ENCODE assay signal across 1 cellular context in the genomic region with DNA sequence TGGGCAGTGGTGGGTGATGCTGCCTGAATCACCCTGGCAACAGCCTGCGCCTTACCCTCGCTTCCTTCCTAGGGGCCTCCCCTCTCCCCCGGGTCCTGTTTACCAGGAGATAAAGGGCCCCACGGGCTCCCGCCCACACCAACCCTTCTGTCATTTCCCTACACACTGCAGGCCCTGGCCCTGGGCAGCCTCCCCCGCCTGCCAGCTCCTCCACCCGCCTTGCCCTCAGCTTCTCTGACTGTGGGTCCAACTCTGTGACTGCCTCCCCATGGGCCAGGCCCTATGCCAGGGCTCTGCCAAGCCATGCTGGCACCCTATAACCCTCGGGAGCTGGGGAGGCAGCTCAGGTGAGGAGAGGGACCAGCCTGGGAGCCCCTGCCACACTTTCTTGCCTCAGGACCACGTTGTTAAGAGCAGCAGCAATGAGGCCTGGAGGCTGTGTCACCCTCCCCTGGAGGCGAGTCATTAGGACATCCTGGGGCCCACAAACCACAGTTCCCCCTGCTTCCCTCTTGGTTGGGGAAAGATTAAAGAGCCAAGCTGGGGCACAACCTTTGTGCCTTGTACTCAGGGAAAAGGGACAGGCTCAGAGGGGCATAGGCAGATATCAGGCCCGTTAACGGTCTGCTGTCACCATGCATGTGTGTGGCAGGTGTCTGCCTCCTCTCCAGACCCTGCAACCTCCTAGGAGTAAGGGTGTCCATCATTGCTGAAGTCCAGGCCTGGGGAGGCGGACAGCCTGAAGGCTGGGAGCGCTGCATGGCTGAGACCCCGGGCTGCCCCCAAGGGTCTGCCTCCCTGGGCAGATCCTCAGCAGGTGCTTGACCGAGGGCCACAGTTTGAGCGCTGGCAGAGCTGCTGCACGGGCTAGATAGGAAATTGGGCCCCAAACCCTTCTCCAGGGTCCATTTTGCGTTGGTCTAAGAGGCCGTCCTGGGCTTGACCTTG.
A peak's percentile ranks its signal among the peaks of the same experiment; 100 is the strongest.
TF ChIP-seq lines count a peak whose summit lies in the region.

No MANE protein-coding gene starts in this region.

TF ChIP-seq in HepG2, 621 proteins besides CTCF, POLR2A, EP300 and RAD21 (continued from another document):
- TF ChIP-seq, protein P1, sequence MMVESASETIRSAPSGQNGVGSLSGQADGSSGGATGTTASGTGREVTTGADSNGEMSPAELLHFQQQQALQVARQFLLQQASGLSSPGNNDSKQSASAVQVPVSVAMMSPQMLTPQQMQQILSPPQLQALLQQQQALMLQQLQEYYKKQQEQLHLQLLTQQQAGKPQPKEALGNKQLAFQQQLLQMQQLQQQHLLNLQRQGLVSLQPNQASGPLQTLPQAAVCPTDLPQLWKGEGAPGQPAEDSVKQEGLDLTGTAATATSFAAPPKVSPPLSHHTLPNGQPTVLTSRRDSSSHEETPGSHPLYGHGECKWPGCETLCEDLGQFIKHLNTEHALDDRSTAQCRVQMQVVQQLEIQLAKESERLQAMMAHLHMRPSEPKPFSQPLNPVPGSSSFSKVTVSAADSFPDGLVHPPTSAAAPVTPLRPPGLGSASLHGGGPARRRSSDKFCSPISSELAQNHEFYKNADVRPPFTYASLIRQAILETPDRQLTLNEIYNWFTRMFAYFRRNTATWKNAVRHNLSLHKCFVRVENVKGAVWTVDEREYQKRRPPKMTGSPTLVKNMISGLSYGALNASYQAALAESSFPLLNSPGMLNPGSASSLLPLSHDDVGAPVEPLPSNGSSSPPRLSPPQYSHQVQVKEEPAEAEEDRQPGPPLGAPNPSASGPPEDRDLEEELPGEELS (CRISPR knock-in tag; IDR thresholded peaks at IDR 0.05): peak; percentile 45; the same call in 1 of the 2 replicates
- no peak for TF ChIP-seq SP1 (IDR thresholded peaks at IDR 0.05)
- TF ChIP-seq SP1 (CRISPR knock-in tag; IDR thresholded peaks at IDR 0.05): no peak
- no peak for TF ChIP-seq ZNF24 (IDR thresholded peaks at IDR 0.05)
- TF ChIP-seq AGO1 (IDR thresholded peaks at IDR 0.05; ENCODE audit: low read depth, low read length, poor library complexity, severe bottlenecking): no peak
- TF ChIP-seq ZNF652 (CRISPR knock-in tag; IDR thresholded peaks at IDR 0.05; ENCODE audit: borderline replicate concordance, low read depth): no peak
- no peak for TF ChIP-seq ZNF276 (CRISPR knock-in tag; IDR thresholded peaks at IDR 0.05; ENCODE audit: low read depth)
- no peak for TF ChIP-seq ZNF670 (CRISPR knock-in tag; IDR thresholded peaks at IDR 0.05; ENCODE audit: borderline replicate concordance)
- TF ChIP-seq HNF4G (IDR thresholded peaks at IDR 0.05; ENCODE audit: borderline replicate concordance, low read depth, low read length): no peak; the same call in 1 of the 2 replicates
- no peak for TF ChIP-seq HNF4G (CRISPR knock-in tag; IDR thresholded peaks at IDR 0.05; ENCODE audit: borderline replicate concordance, low read depth)
- no peak for TF ChIP-seq SCMH1 (CRISPR knock-in tag; IDR thresholded peaks at IDR 0.05; ENCODE audit: borderline replicate concordance)
- TF ChIP-seq BORCS8-MEF2B (CRISPR knock-in tag; IDR thresholded peaks at IDR 0.05): no peak
- TF ChIP-seq ZNF615 (CRISPR knock-in tag; IDR thresholded peaks at IDR 0.05; ENCODE audit: borderline replicate concordance): no peak
- no peak for TF ChIP-seq ZNF326 (CRISPR knock-in tag; IDR thresholded peaks at IDR 0.05; ENCODE audit: borderline replicate concordance)
- no peak for TF ChIP-seq MXD4 (CRISPR knock-in tag; IDR thresholded peaks at IDR 0.05)
- peak; percentile 18; the same call in 1 of the 2 replicates for TF ChIP-seq RXRB (CRISPR knock-in tag; IDR thresholded peaks at IDR 0.05; ENCODE audit: borderline replicate concordance)
- no peak for TF ChIP-seq NCOA2 (CRISPR knock-in tag; IDR thresholded peaks at IDR 0.05)
- TF ChIP-seq PHF5A (CRISPR knock-in tag; IDR thresholded peaks at IDR 0.05; ENCODE audit: low read depth, unreplicated experiment): no peak
- TF ChIP-seq ZFYVE20 (CRISPR knock-in tag; IDR thresholded peaks at IDR 0.05; ENCODE audit: borderline replicate concordance, low read depth): no peak
- 0 out of 2 replicates have a peak, but pooled peaks have one; percentile 40 for TF ChIP-seq HNF4A (CRISPR knock-in tag; IDR thresholded peaks at IDR 0.05)
- no peak for TF ChIP-seq RFX1 (IDR thresholded peaks at IDR 0.05)
- TF ChIP-seq, protein P2, sequence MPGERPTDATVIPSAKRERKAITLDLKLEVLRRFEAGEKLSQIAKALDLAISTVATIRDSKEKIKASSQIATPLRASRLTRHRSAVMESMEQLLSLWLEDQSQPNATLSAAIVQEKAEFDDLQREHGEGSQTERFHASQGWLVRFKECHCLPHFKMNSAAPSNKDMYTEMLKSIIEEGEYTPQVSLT (CRISPR knock-in tag; IDR thresholded peaks at IDR 0.05; ENCODE audit: borderline replicate concordance, low read depth): no peak
- TF ChIP-seq BCLAF1 (IDR thresholded peaks at IDR 0.05): no peak
- no peak for TF ChIP-seq ZNF878 (CRISPR knock-in tag; IDR thresholded peaks at IDR 0.05)
- TF ChIP-seq HNRNPL (IDR thresholded peaks at IDR 0.05; ENCODE audit: low read depth, low read length): peak; percentile 95
- TF ChIP-seq ZNF138 (CRISPR knock-in tag; IDR thresholded peaks at IDR 0.05; ENCODE audit: low read depth): no peak
- TF ChIP-seq ZNF207 (IDR thresholded peaks at IDR 0.05; ENCODE audit: borderline replicate concordance): no peak
- no peak for TF ChIP-seq SOX6 (IDR thresholded peaks at IDR 0.05)
- no peak for TF ChIP-seq SOX6 (CRISPR knock-in tag; IDR thresholded peaks at IDR 0.05)
- no peak for TF ChIP-seq MED1 (CRISPR knock-in tag; IDR thresholded peaks at IDR 0.05)
- TF ChIP-seq RBAK (CRISPR knock-in tag; IDR thresholded peaks at IDR 0.05): no peak
- TF ChIP-seq ZBTB38 (CRISPR knock-in tag; IDR thresholded peaks at IDR 0.05): peak; percentile 25; the same call in 1 of the 2 replicates
- TF ChIP-seq ZNF44 (CRISPR knock-in tag; IDR thresholded peaks at IDR 0.05): no peak
- no peak for TF ChIP-seq RFXANK (CRISPR knock-in tag; IDR thresholded peaks at IDR 0.05)
- TF ChIP-seq STAT6 (CRISPR knock-in tag; IDR thresholded peaks at IDR 0.05; ENCODE audit: borderline replicate concordance): no peak
- TF ChIP-seq, protein P3, sequence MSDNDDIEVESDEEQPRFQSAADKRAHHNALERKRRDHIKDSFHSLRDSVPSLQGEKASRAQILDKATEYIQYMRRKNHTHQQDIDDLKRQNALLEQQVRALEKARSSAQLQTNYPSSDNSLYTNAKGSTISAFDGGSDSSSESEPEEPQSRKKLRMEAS (IDR thresholded peaks at IDR 0.05): 0 out of 2 replicates have a peak, but pooled peaks have one; percentile 25
- TF ChIP-seq MBNL3 (CRISPR knock-in tag; conservative IDR thresholded peaks at IDR 0.05): no peak
- TF ChIP-seq KAT8 (CRISPR knock-in tag; IDR thresholded peaks at IDR 0.05): no peak
